ENCODE assay signal across 9 cellular contexts in genomic region chr3:187714404-187714979, GRCh38. TPM values are rescaled to one million over a fixed set of nuclear protein-coding genes. Genes with fewer than 3 reads are reported as not detected.
DNase-seq lines count a peak whose midpoint lies in the region; ATAC-seq, FAIRE-seq and TF ChIP-seq lines count a peak whose summit lies in the region.
"Had no signal": no experiment of that assay in that cellular context is flagged by ENCODE, and none has a peak within 500 bp of the region (broad histone marks: within the 10 kb centered on the region; RNA-seq: fewer than 3 reads in every experiment).

No MANE protein-coding gene starts in this region.

- H2AFZ ChIP-seq in astrocyte (ENCODE audit: low read depth, low read length) = no peak overlapping the region

- DNase-seq in A172 (ENCODE audit: low spot score) = peak; percentile 78
- peak; percentile 7 for DNase-seq in GM18507 (ENCODE audit: extremely low spot score, insufficient read length, low read depth)
- peak; percentile 22 to 55 for DNase-seq in NCI-H1930 (lab: John Stamatoyannopoulos, UW)
- DNase-seq in T-helper 2 cell = peak in 4 of 5 experiments; percentile 51 to 75 (median 53)
- DNase-seq in astrocyte (ENCODE audit: low read depth) = peak; percentile 41
- DNase-seq in hippocampal formation (lab: John Stamatoyannopoulos, UW) = peak; percentile 68 to 69
- peak; percentile 55 to 77 (median 55) for DNase-seq in stimulated activated CD4-positive, alpha-beta T cell treated with anti-CD3 and anti-CD28 coated beads, Interleukin-12 subunit alpha, Interleukin-12 subunit beta, amount 100 ng/mL, for 48 hours (ENCODE audit: low read depth in 2 of 3, low spot score in 1 of 3)

- H3K9ac ChIP-seq in astrocyte (ENCODE audit: low read length) = no peak overlapping the region

- no peak overlapping the region for H3K27ac ChIP-seq in astrocyte (ENCODE audit: low read depth, low read length)

- H3K4me1 ChIP-seq in astrocyte (ENCODE audit: insufficient read depth, low read length) = no peaks in the 10 kb centered on the region

- no peaks in the 10 kb centered on the region for H3K79me2 ChIP-seq in astrocyte (ENCODE audit: insufficient read depth, low read length)

- H3K36me3 Mint-ChIP-seq in astrocyte (ENCODE audit: low read depth, unreplicated experiment) = no peaks in the 10 kb centered on the region

- no peak overlapping the region for H3K4me3 Mint-ChIP-seq in astrocyte (ENCODE audit: unreplicated experiment)

- H4K20me1 ChIP-seq in astrocyte (ENCODE audit: insufficient read depth, low read length) = no peaks in the 10 kb centered on the region

- peak; percentile 96 for TF ChIP-seq CTCF in astrocyte (IDR thresholded peaks at IDR 0.05; ENCODE audit: insufficient read depth, low read depth, low read length)

- H3K4me2 ChIP-seq in astrocyte (ENCODE audit: low read length) = no peak overlapping the region

- no peak overlapping the region for H3K27ac Mint-ChIP-seq in astrocyte (ENCODE audit: unreplicated experiment)

- ATAC-seq in HG02970 (IDR thresholded peaks at IDR 0.05; ENCODE audit: low FRiP score, unreplicated experiment) = peak; percentile 73

- no peak overlapping the region for H3K4me3 ChIP-seq in astrocyte (ENCODE audit: insufficient read depth, low read depth, low read length)

- H3K36me3 ChIP-seq in astrocyte (ENCODE audit: insufficient read depth, low read length) = no peaks in the 10 kb centered on the region

- H3K27me3 Mint-ChIP-seq in astrocyte (ENCODE audit: low read depth, unreplicated experiment) = peaks cover 7% of the 10 kb centered on the region

- peaks cover 5% of the 10 kb centered on the region for H3K27me3 ChIP-seq in astrocyte (ENCODE audit: insufficient read depth, low read length)

- no peaks in the 10 kb centered on the region for H3K9me3 Mint-ChIP-seq in astrocyte (ENCODE audit: unreplicated experiment)

- H3K4me1 Mint-ChIP-seq in astrocyte (ENCODE audit: low read depth, unreplicated experiment) = peaks cover 2% of the 10 kb centered on the region

- H3K9me3 ChIP-seq in astrocyte (ENCODE audit: insufficient read depth, low read depth, low read length) = no peaks in the 10 kb centered on the region

- FAIRE-seq in GM18507 (lab: Jason Lieb, UNC) = peak; percentile 87
- peak; percentile 82 for FAIRE-seq in astrocyte (lab: Jason Lieb, UNC)

RNA-seq across cellular contexts. Expression of gene RTP2, which starts 12.1 kb away (rescaled TPM):
- not detected in 2 replicates for total RNA-seq in A172 (2014; rRNA removed; shearing (Covaris generic))
- not detected in 2 replicates for total RNA-seq in astrocyte
- total RNA-seq: temporal lobe had no signal

RNA-seq across cellular contexts. Expression of gene BCL6, which starts 30.8 kb away (rescaled TPM):
- 3.2 and 4.6 TPM in 2 replicates for total RNA-seq in A172 (2014; rRNA removed; shearing (Covaris generic))
- 46.0 and 46.2 TPM in 2 replicates for total RNA-seq in astrocyte

RNA-seq across cellular contexts. Expression of gene SST, which starts 44.3 kb away (rescaled TPM):
- total RNA-seq in A172 (2014; rRNA removed; shearing (Covaris generic)) = not detected in 2 replicates
- total RNA-seq in astrocyte = 0.77 TPM in 1 of 2 replicates, not detected in the other

Comparison
In these comparisons a context has a peak if more than half of its experiments do, and no peak if none do; other contexts are left out.
1. DNase-seq: peak in every context shown above with its lines; median percentile 78 in A172; 68 in hippocampal formation; 55 in stimulated activated CD4-positive, alpha-beta T cell treated with anti-CD3 and anti-CD28 coated beads, Interleukin-12 subunit alpha, Interleukin-12 subunit beta, amount 100 ng/mL, for 48 hours; 53 in T-helper 2 cell; 41 in astrocyte; 38 in NCI-H1930; 7 in GM18507.